ENCODE assay signal across 9 cellular contexts in genomic region chr1:205317311-205317917, GRCh38. TPM values are rescaled to one million over a fixed set of nuclear protein-coding genes. Genes with fewer than 3 reads are reported as not detected.
DNase-seq lines count a peak whose midpoint lies in the region; ATAC-seq and TF ChIP-seq lines count a peak whose summit lies in the region.
"Had no signal": no experiment of that assay in that cellular context is flagged by ENCODE, and none has a peak within 500 bp of the region (broad histone marks: within the 10 kb centered on the region; RNA-seq: fewer than 3 reads in every experiment).

No MANE protein-coding gene starts in this region.

- TF ChIP-seq CTCF in kidney epithelial cell (IDR thresholded peaks at IDR 0.05; ENCODE audit: insufficient read depth, low read length, poor library complexity, severe bottlenecking), result peak; percentile 21
- no peak for TF ChIP-seq CTCF in omental fat pad (IDR thresholded peaks at IDR 0.05)

- H3K4me3 Mint-ChIP-seq in CD4-positive, CD25-positive, alpha-beta regulatory T cell, result peak overlapping the region; percentile 97 to 100 (median 97)
- peak overlapping the region; percentile 7 for H3K4me3 Mint-ChIP-seq in activated naive CD8-positive, alpha-beta T cell treated with anti-CD3 and anti-CD28 coated beads, Interleukin-2, amount 10 ng/mL, durations not matched to agents 7 days and 5 days
- H3K4me3 Mint-ChIP-seq in stimulated activated naive B cell treated with anti-CD40 and anti-IgM and Interleukin-4, amounts not matched to agents 10 μg/mL and 1 μg/mL and 100 μg/mL, for 72 hours, result peak overlapping the region; percentile 58 to 71

- H3K36me3 Mint-ChIP-seq in CD4-positive, CD25-positive, alpha-beta regulatory T cell, result peaks cover 32% of the 10 kb centered on the region
- no peaks in the 10 kb centered on the region for H3K36me3 Mint-ChIP-seq in activated naive CD8-positive, alpha-beta T cell treated with anti-CD3 and anti-CD28 coated beads, Interleukin-2, amount 10 ng/mL, durations not matched to agents 7 days and 5 days
- peaks cover 6 to 16% of the 10 kb centered on the region in 2 donors for H3K36me3 Mint-ChIP-seq in stimulated activated naive B cell treated with anti-CD40 and anti-IgM and Interleukin-4, amounts not matched to agents 10 μg/mL and 1 μg/mL and 100 μg/mL, for 72 hours

- H3K27me3 Mint-ChIP-seq in CD4-positive, CD25-positive, alpha-beta regulatory T cell, result peaks cover 24% of the 10 kb centered on the region
- H3K27me3 Mint-ChIP-seq in activated naive CD8-positive, alpha-beta T cell treated with anti-CD3 and anti-CD28 coated beads, Interleukin-2, amount 10 ng/mL, durations not matched to agents 7 days and 5 days, result peaks cover 6% of the 10 kb centered on the region
- no peaks in the 10 kb centered on the region for H3K27me3 Mint-ChIP-seq in stimulated activated naive B cell treated with anti-CD40 and anti-IgM and Interleukin-4, amounts not matched to agents 10 μg/mL and 1 μg/mL and 100 μg/mL, for 72 hours

- H3K27me3 ChIP-seq in CD4-positive, CD25-positive, alpha-beta regulatory T cell (ENCODE audit: control insufficient read depth, insufficient read depth, low read length), result no peaks in the 10 kb centered on the region
- H3K27me3 ChIP-seq in kidney epithelial cell (ENCODE audit: control insufficient read depth, insufficient read depth, low read length), result no peaks in the 10 kb centered on the region

- H3K9me3 Mint-ChIP-seq in CD4-positive, CD25-positive, alpha-beta regulatory T cell, result no peaks in the 10 kb centered on the region
- no peaks in the 10 kb centered on the region for H3K9me3 Mint-ChIP-seq in activated naive CD8-positive, alpha-beta T cell treated with anti-CD3 and anti-CD28 coated beads, Interleukin-2, amount 10 ng/mL, durations not matched to agents 7 days and 5 days
- no peaks in the 10 kb centered on the region for H3K9me3 Mint-ChIP-seq in stimulated activated naive B cell treated with anti-CD40 and anti-IgM and Interleukin-4, amounts not matched to agents 10 μg/mL and 1 μg/mL and 100 μg/mL, for 72 hours

- peaks cover 87% of the 10 kb centered on the region for H3K4me1 ChIP-seq in CD4-positive, CD25-positive, alpha-beta regulatory T cell (ENCODE audit: control insufficient read depth, insufficient read depth, low read length, poor library complexity, severe bottlenecking)

- peaks cover 28 to 96% (median 78%) of the 10 kb centered on the region in 4 donors for H3K4me1 Mint-ChIP-seq in CD4-positive, CD25-positive, alpha-beta regulatory T cell
- peaks cover 63% of the 10 kb centered on the region for H3K4me1 Mint-ChIP-seq in activated naive CD8-positive, alpha-beta T cell treated with anti-CD3 and anti-CD28 coated beads, Interleukin-2, amount 10 ng/mL, durations not matched to agents 7 days and 5 days
- H3K4me1 Mint-ChIP-seq in stimulated activated naive B cell treated with anti-CD40 and anti-IgM and Interleukin-4, amounts not matched to agents 10 μg/mL and 1 μg/mL and 100 μg/mL, for 72 hours, result peaks cover 61 to 92% of the 10 kb centered on the region in 2 donors

- H3K27ac ChIP-seq in CD4-positive, CD25-positive, alpha-beta regulatory T cell (ENCODE audit: insufficient read depth, low read length, poor library complexity, severe bottlenecking), result peak overlapping the region; percentile 56

- no peak for DNase-seq in CD4-positive, CD25-positive, alpha-beta regulatory T cell
- DNase-seq in NCI-H1417 (lab: John Stamatoyannopoulos, UW) (peak; percentile 87 to 99 (median 96)), kidney epithelial cell (ENCODE audit: low read depth) (no peak), omental fat pad (ENCODE audit: low spot score) (no peak), activated gamma-delta T cell treated with Interleukin-2 at 50 U/mL for 16 hours (no peak)
- DNase-seq in activated naive CD8-positive, alpha-beta T cell treated with anti-CD3 and anti-CD28 coated beads, Interleukin-2, amount 10 ng/mL, durations not matched to agents 7 days and 5 days, result no peak
- DNase-seq in stimulated activated naive B cell treated with anti-CD40 and anti-IgM and Interleukin-4, amounts not matched to agents 10 μg/mL and 1 μg/mL and 100 μg/mL, for 72 hours, result no peak

- H3K4me3 ChIP-seq in CD4-positive, CD25-positive, alpha-beta regulatory T cell (ENCODE audit: low read depth, low read length), result peak overlapping the region; percentile 91
- peak overlapping the region; percentile 34 for H3K4me3 ChIP-seq in kidney epithelial cell (ENCODE audit: low read depth, low read length)

- peaks cover 4% of the 10 kb centered on the region for H3K36me3 ChIP-seq in CD4-positive, CD25-positive, alpha-beta regulatory T cell (ENCODE audit: control insufficient read depth, insufficient read depth, low read length)
- H3K36me3 ChIP-seq in kidney epithelial cell (ENCODE audit: control insufficient read depth, insufficient read depth, low read length), result no peaks in the 10 kb centered on the region

- peak overlapping the region; percentile 92 to 94 (median 93) for H3K27ac Mint-ChIP-seq in CD4-positive, CD25-positive, alpha-beta regulatory T cell
- H3K27ac Mint-ChIP-seq in activated naive CD8-positive, alpha-beta T cell treated with anti-CD3 and anti-CD28 coated beads, Interleukin-2, amount 10 ng/mL, durations not matched to agents 7 days and 5 days, result peak overlapping the region; percentile 52
- H3K27ac Mint-ChIP-seq in stimulated activated naive B cell treated with anti-CD40 and anti-IgM and Interleukin-4, amounts not matched to agents 10 μg/mL and 1 μg/mL and 100 μg/mL, for 72 hours, result peak overlapping the region; percentile 93

- POLR2A ChIA-PET in activated naive CD8-positive, alpha-beta T cell treated with anti-CD3 and anti-CD28 coated beads, Interleukin-2, amount 10 ng/mL, durations not matched to agents 7 days and 5 days (lab: Charles Lee), result interaction anchor here (1.1 to 9.4 kb wide), 2 partner anchors 14 to 31 kb away, joined by 3 to 170 read pairs; no protein-coding TSS in a partner anchor

- H3K9me3 ChIP-seq in CD4-positive, CD25-positive, alpha-beta regulatory T cell (ENCODE audit: control insufficient read depth in 2 of 2, low read length in 2 of 2), result no peaks in the 10 kb centered on the region

- ATAC-seq in CD4-positive, CD25-positive, alpha-beta regulatory T cell (ENCODE audit: low read depth in 2 of 2), result no peak
- ATAC-seq in activated naive CD8-positive, alpha-beta T cell treated with anti-CD3 and anti-CD28 coated beads, Interleukin-2, amount 10 ng/mL, durations not matched to agents 7 days and 5 days (ENCODE audit: low read depth), result no peak
- no peak for ATAC-seq in stimulated activated naive B cell treated with anti-CD40 and anti-IgM and Interleukin-4, amounts not matched to agents 10 μg/mL and 1 μg/mL and 100 μg/mL, for 72 hours (replicated peaks)
- ATAC-seq in omental fat pad (ENCODE audit: low FRiP score), result no peak
- ATAC-seq in GM19351 (IDR thresholded peaks at IDR 0.05; ENCODE audit: unreplicated experiment), result no peak

RNA-seq across cellular contexts. Expression of gene NUAK2, which starts 4.1 kb away (rescaled TPM):
- total RNA-seq in CD4-positive, CD25-positive, alpha-beta regulatory T cell, result 9.9 TPM
- polyA plus RNA-seq in CD4-positive, CD25-positive, alpha-beta regulatory T cell, result 10 to 100 TPM; 13.2 to 41.3 (median 25.4) TPM
- 10 to 100 TPM; 13.0 to 14.7 TPM for total RNA-seq in activated naive CD8-positive, alpha-beta T cell treated with anti-CD3 and anti-CD28 coated beads, Interleukin-2, amount 10 ng/mL, durations not matched to agents 7 days and 5 days
- total RNA-seq in kidney epithelial cell (139 and 140 TPM in 2 replicates), omental fat pad (1 to 10 TPM; 1.1 to 5.4 (median 3.2) TPM)

RNA-seq across cellular contexts. Expression of gene KLHDC8A, which starts 39.3 kb away (rescaled TPM):
- not detected for total RNA-seq in CD4-positive, CD25-positive, alpha-beta regulatory T cell
- under 1 TPM in 1 of 4 donors, not detected in 3; 0.06 TPM for polyA plus RNA-seq in CD4-positive, CD25-positive, alpha-beta regulatory T cell
- not detected for total RNA-seq in activated naive CD8-positive, alpha-beta T cell treated with anti-CD3 and anti-CD28 coated beads, Interleukin-2, amount 10 ng/mL, durations not matched to agents 7 days and 5 days
- total RNA-seq in kidney epithelial cell, result 6.7 and 16.5 TPM in 2 replicates
- not detected for total RNA-seq in omental fat pad
- total RNA-seq: bronchial epithelial cell had no signal

Comparison
In these comparisons a context has a peak if more than half of its experiments do, and no peak if none do; other contexts are left out.
1. DNase-seq: peak in NCI-H1417 (3 of 3); none in CD4-positive, CD25-positive, alpha-beta regulatory T cell (0 of 3), activated naive CD8-positive, alpha-beta T cell treated with anti-CD3 and anti-CD28 coated beads, Interleukin-2, amount 10 ng/mL, durations not matched to agents 7 days and 5 days (single experiment), kidney epithelial cell (single experiment), stimulated activated naive B cell treated with anti-CD40 and anti-IgM and Interleukin-4, amounts not matched to agents 10 μg/mL and 1 μg/mL and 100 μg/mL, for 72 hours (single experiment), omental fat pad (single experiment) and activated gamma-delta T cell treated with Interleukin-2 at 50 U/mL for 16 hours (single experiment).
2. H3K4me3 Mint-ChIP-seq: peak in every context shown above with its lines; median percentile 97 in CD4-positive, CD25-positive, alpha-beta regulatory T cell; 64 in stimulated activated naive B cell treated with anti-CD40 and anti-IgM and Interleukin-4, amounts not matched to agents 10 μg/mL and 1 μg/mL and 100 μg/mL, for 72 hours; 7 in activated naive CD8-positive, alpha-beta T cell treated with anti-CD3 and anti-CD28 coated beads, Interleukin-2, amount 10 ng/mL, durations not matched to agents 7 days and 5 days.
3. Peak in every context shown above with its lines, with median percentiles within 50 percentile points of each other: H3K27ac Mint-ChIP-seq.